In the genomic region with DNA sequence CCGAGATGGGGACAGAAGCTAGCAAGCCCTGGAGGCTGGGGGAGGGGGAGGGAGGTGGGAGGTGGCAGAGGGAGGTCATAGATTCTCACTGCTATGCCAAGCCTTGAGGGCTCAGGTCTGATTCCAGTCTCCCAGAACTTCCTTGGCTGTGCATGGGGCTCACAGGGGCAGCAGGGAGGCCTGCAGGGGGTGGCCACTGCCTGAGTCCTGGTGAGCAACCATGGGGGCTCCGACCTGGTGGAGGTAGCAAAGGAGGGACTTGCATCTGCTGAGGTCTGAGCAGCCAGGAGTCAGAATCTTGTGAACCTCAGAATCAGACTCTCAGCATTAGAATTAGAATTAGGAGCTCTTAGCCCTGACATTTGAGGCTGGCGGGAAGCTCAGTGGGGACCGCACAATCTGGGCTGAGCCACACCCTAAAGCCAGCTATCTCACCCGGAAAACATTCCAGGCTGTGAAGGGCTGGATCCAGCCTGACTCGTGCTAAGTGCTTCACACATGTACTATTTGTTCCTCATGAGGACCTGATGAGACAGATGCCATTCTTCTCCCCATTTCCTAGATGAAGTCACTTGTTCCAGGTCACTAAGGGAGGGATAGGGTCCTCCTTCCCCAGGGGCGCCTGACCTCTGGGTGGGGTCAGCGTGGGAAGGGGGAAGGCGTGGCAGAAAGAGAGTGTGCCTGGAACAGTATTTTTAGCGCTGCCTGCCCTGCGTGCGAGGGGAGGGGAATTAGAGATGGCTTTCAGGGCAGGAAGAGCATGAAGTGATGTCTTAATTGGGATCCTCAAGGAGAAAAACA, we compare ENCODE assay signal across 14 cellular contexts. TPM values are rescaled to one million over a fixed set of nuclear protein-coding genes. Genes with fewer than 3 reads are reported as not detected.
A peak's percentile ranks its signal among the peaks of the same experiment; 100 is the strongest.
DNase-seq lines count a peak whose midpoint lies in the region; ATAC-seq, FAIRE-seq and TF ChIP-seq lines count a peak whose summit lies in the region.
"Had no signal": no experiment of that assay in that cellular context is flagged by ENCODE, and none has a peak within 500 bp of the region (broad histone marks: within the 10 kb centered on the region; RNA-seq: fewer than 3 reads in every experiment).

No MANE protein-coding gene starts in this region.

- no peaks in the 10 kb centered on the region for H3K36me3 ChIP-seq in cardiac muscle cell

- no peak for TF ChIP-seq POLR2A in A549 (IDR thresholded peaks at IDR 0.05; ENCODE audit: low read length)

- H3K9me3 ChIP-seq in A549 (no peaks in the 10 kb centered on the region), cardiac muscle cell (ENCODE audit: low read depth) (no peaks in the 10 kb centered on the region)

- peak overlapping the region; percentile 42 for H3K4me3 Mint-ChIP-seq in nephron progenitor cell
- H3K4me3 Mint-ChIP-seq: T-helper 17 cell had no signal

- CTCF ChIA-PET in A549 (lab: Yijun Ruan, JAX), result interaction anchor here (1.6 to 2.4 kb wide), 3 partner anchors 11 to 79 kb away, joined by 4 to 11 read pairs (median 5); partner anchors contain the start of gene KCNJ12

- H3K36me3 Mint-ChIP-seq in nephron progenitor cell (ENCODE audit: low read depth), result no peaks in the 10 kb centered on the region

- H3K27me3 Mint-ChIP-seq in nephron progenitor cell (ENCODE audit: low read depth, poor library complexity), result peaks cover 27% of the 10 kb centered on the region
- H3K27me3 Mint-ChIP-seq: T-helper 17 cell had no signal

- TF ChIP-seq RAD21 in A549 (conservative IDR thresholded peaks at IDR 0.05 in 1 of 2, IDR thresholded peaks at IDR 0.05 in 1 of 2), result no peak
- no peak for TF ChIP-seq RAD21 in Ishikawa (IDR thresholded peaks at IDR 0.05; ENCODE audit: low read depth)

- peaks cover 69% of the 10 kb centered on the region for H3K4me1 Mint-ChIP-seq in nephron progenitor cell
- H3K4me1 Mint-ChIP-seq: T-helper 17 cell had no signal

- FAIRE-seq in A549 (lab: Jason Lieb, UNC), result no peak

- no peak for TF ChIP-seq CTCF in A549 (IDR thresholded peaks at IDR 0.05)
- TF ChIP-seq CTCF in cardiac muscle cell (IDR thresholded peaks at IDR 0.05; ENCODE audit: low read depth, low read length), result no peak
- no peak for TF ChIP-seq CTCF in nephron progenitor cell (IDR thresholded peaks at IDR 0.05)

- H3K27me3 ChIP-seq in cardiac muscle cell, result no peaks in the 10 kb centered on the region

- WGBS in A549 (ENCODE audit: missing lambda C conversion rate), result 47% methylated on average over 12 of the region's 12 CpGs

- H3K27ac Mint-ChIP-seq in nephron progenitor cell, result no peak overlapping the region
- H3K27ac Mint-ChIP-seq: T-helper 17 cell had no signal

- ATAC-seq in A549 (peak; percentile 59 to 76; a peak in 4 of 6 replicates), esophagus mucosa (no peak), GM21717 (IDR thresholded peaks at IDR 0.05; ENCODE audit: unreplicated experiment) (no peak)
- ATAC-seq: T-helper 17 cell had no signal

- POLR2A ChIA-PET in A549 (lab: Yijun Ruan, JAX), result no interaction called here

- no peak for TF ChIP-seq EP300 in A549 (IDR thresholded peaks at IDR 0.05)
- TF ChIP-seq EP300 in Ishikawa (IDR thresholded peaks at IDR 0.05; ENCODE audit: borderline replicate concordance), result no peak

- H3K9me3 Mint-ChIP-seq in nephron progenitor cell, result no peaks in the 10 kb centered on the region

- H3K4me3 ChIP-seq in A549 (no peak overlapping the region), cardiac muscle cell (no peak overlapping the region)

- peak in 1 of 2 experiments; percentile 53 for DNase-seq in A549 (ENCODE audit: low read depth in 1 of 2, low spot score in 1 of 2)
- DNase-seq in cardiac muscle cell (ENCODE audit: low read depth in 1 of 2, low spot score in 1 of 2), result no peak
- no peak for DNase-seq in nephron progenitor cell
- no peak for DNase-seq in cerebellar cortex (ENCODE audit: low spot score)
- no peak for DNase-seq in NCI-H146 treated with DMSO at 0.1 percent for 48 hours (lab: John Stamatoyannopoulos, UW; ENCODE audit: unreplicated experiment)
- DNase-seq: activated CD4-positive, CD25-positive, alpha-beta regulatory T cell treated with anti-CD3 and anti-CD28 coated beads, Interleukin-2, amount 50 U/mL, for 72 hours; GDM1; mesenchymal stem cell; NCI-H2107; T-helper 17 cell had no signal

- H3K27ac ChIP-seq in A549 (peak overlapping the region in 1 of 2 experiments; percentile 14; a peak in 1 of 6 replicates), cardiac muscle cell (peak overlapping the region; percentile 34)
- H3K27ac ChIP-seq: parathyroid adenoma had no signal

- H3K4me2 ChIP-seq in A549, result peak overlapping the region; percentile 7; the same call in 1 of the 3 replicates

- H3K4me1 ChIP-seq in A549 (peaks cover 11% of the 10 kb centered on the region; the same call in 1 of the 3 replicates), cardiac muscle cell (ENCODE audit: low read depth) (peaks cover 54% of the 10 kb centered on the region)
- H3K4me1 ChIP-seq: parathyroid adenoma had no signal

TF ChIP-seq in A549, 52 proteins besides CTCF, POLR2A, EP300 and RAD21:
- TF ChIP-seq KDM1A (IDR thresholded peaks at IDR 0.05; ENCODE audit: low read depth), result no peak
- no peak for TF ChIP-seq GATA3 (IDR thresholded peaks at IDR 0.05; ENCODE audit: borderline replicate concordance)
- no peak for TF ChIP-seq E2F6 (IDR thresholded peaks at IDR 0.05; ENCODE audit: borderline replicate concordance, low read depth)
- 0 out of 2 replicates have a peak, but pooled peaks have one; percentile 17 for TF ChIP-seq MAX (IDR thresholded peaks at IDR 0.05)

TF ChIP-seq in Ishikawa, 13 proteins besides CTCF, POLR2A, EP300 and RAD21:
- TF ChIP-seq TAF1 (IDR thresholded peaks at IDR 0.05; ENCODE audit: low read depth), result no peak
- TF ChIP-seq MAX (IDR thresholded peaks at IDR 0.05), result peak; percentile 25; the same call in 1 of the 2 replicates

RNA-seq across cellular contexts. Expression of gene KCNJ12, which starts 17.3 kb away (rescaled TPM):
- polyA plus RNA-seq in A549 (2011; rRNA removed) (0.34 and 0.38 TPM in 2 replicates), A549 (2017; fragmentation: RNase III; extraction: RNeasy Plus Mini Kit Qiagen cat#74134 plus additional on column Dnase treatment) (0.44 to 0.54 TPM (median 0.46 TPM) in 3 replicates), cardiac muscle cell (5.9 and 11.6 TPM in 2 replicates)
- polyA plus RNA-seq in A549 (2012; cell fraction: cytosol; rRNA removed), result 0.82 and 1.0 TPM in 2 replicates
- 1.5 and 1.7 TPM in 2 replicates for polyA plus RNA-seq in A549 (2012; cell fraction: nucleus; rRNA removed)
- 0.37 and 0.44 TPM in 2 replicates for polyA minus RNA-seq in A549 (2011; rRNA and poly(A)+ RNA removed)
- total RNA-seq in cardiac muscle cell (13.4 and 14.0 TPM in 2 replicates), esophagus mucosa (not detected)

Comparison
In these comparisons a context has a peak if more than half of its experiments do, and no peak if none do; other contexts are left out.
1. ATAC-seq: peak in A549 (2 of 2); none in esophagus mucosa (single experiment) and GM21717 (single experiment).
2. RNA of gene KCNJ12, which starts 17.3 kb away (total RNA-seq): 13.4 to 14.0 TPM in cardiac muscle cell; not detected in esophagus mucosa (single experiment); every median in the first group is over 10 times any median in the second.